ENCODE assay signal across 28 cellular contexts in the genomic region with DNA sequence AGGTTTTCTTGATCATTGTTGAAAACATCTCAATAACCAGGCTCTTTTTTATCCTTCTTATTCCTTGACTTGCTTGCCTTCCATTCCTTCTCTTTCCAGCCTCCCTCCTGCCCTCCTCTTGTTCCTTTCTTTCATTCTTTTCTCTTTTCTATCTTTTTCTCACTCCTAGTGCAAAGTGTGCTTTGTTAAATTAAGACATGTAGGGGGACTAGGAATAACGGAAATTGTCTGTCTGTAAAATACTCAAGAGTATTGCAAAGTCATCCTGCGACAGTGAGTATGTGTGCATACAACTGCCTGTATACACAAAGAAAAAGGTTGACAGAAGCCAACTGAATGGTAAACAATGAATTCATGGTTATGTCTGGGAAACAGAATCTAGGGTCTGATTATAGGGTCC.
"Had no signal": no experiment of that assay in that cellular context is flagged by ENCODE, and none has a peak within 500 bp of the region (broad histone marks: within the 10 kb centered on the region; RNA-seq: fewer than 3 reads in every experiment).

No MANE protein-coding gene starts in this region.

- H3K4me3 Mint-ChIP-seq: activated CD4-positive, alpha-beta memory T cell treated with anti-CD3 and anti-CD28 coated beads for 36 hours; activated CD4-positive, alpha-beta T cell treated with anti-CD3 and anti-CD28 coated beads, Interleukin-2, amount 10 ng/mL, durations not matched to agents 24 days and 14 days; activated naive CD4-positive, alpha-beta T cell treated with anti-CD3 and anti-CD28 coated beads, Interleukin-2, amount 10 ng/mL, durations not matched to agents 7 days and 5 days; activated naive CD8-positive, alpha-beta T cell treated with anti-CD3 and anti-CD28 coated beads, Interleukin-2, amount 10 ng/mL, durations not matched to agents 7 days and 5 days; activated T-cell treated with anti-CD3 and anti-CD28 coated beads, Interleukin-2, amount 50 U/mL, for 24 hours; endodermal cell; naive thymus-derived CD4-positive, alpha-beta T cell had no signal

- H3K4me3 ChIP-seq: right atrium auricular region, spleen, suprapubic skin, tibial artery, upper lobe of right lung had no signal

- H3K27me3 ChIP-seq: brain microvascular endothelial cell, right atrium auricular region, spleen, suprapubic skin, tibial artery, upper lobe of right lung had no signal

- DNase-seq: activated CD4-positive, alpha-beta memory T cell treated with anti-CD3 and anti-CD28 coated beads for 36 hours; activated CD4-positive, alpha-beta T cell treated with anti-CD3 and anti-CD28 coated beads, Interleukin-2, amount 10 ng/mL, durations not matched to agents 24 days and 14 days; activated CD8-positive, alpha-beta memory T cell treated with anti-CD3 and anti-CD28 coated beads, Interleukin-2, amount 50 U/mL, for 48 hours; activated gamma-delta T cell; activated naive CD4-positive, alpha-beta T cell treated with anti-CD3 and anti-CD28 coated beads, Interleukin-2, amount 10 ng/mL, durations not matched to agents 7 days and 5 days; activated naive CD8-positive, alpha-beta T cell treated with anti-CD3 and anti-CD28 coated beads, Interleukin-2, amount 10 ng/mL, durations not matched to agents 7 days and 5 days; activated T-cell treated with anti-CD3 and anti-CD28 coated beads, Interleukin-2, amount 50 U/mL, for 24 hours; brain microvascular endothelial cell; caudate nucleus; endodermal cell; foreskin fibroblast; head of caudate nucleus; midbrain; naive thymus-derived CD4-positive, alpha-beta T cell; occipital lobe; spleen; stimulated activated naive CD4-positive, alpha-beta T cell; T-helper 9 cell; tibial artery; upper lobe of right lung had no signal

- H2AFZ ChIP-seq: parathyroid adenoma had no signal

- H3K36me3 ChIP-seq: brain microvascular endothelial cell, right atrium auricular region, spleen, suprapubic skin, tibial artery, upper lobe of right lung had no signal

- H3K9me3 Mint-ChIP-seq: activated CD4-positive, alpha-beta memory T cell treated with anti-CD3 and anti-CD28 coated beads for 36 hours; activated CD4-positive, alpha-beta T cell treated with anti-CD3 and anti-CD28 coated beads, Interleukin-2, amount 10 ng/mL, durations not matched to agents 24 days and 14 days; activated naive CD4-positive, alpha-beta T cell treated with anti-CD3 and anti-CD28 coated beads, Interleukin-2, amount 10 ng/mL, durations not matched to agents 7 days and 5 days; activated naive CD8-positive, alpha-beta T cell treated with anti-CD3 and anti-CD28 coated beads, Interleukin-2, amount 10 ng/mL, durations not matched to agents 7 days and 5 days; activated T-cell treated with anti-CD3 and anti-CD28 coated beads, Interleukin-2, amount 50 U/mL, for 24 hours; endodermal cell; naive thymus-derived CD4-positive, alpha-beta T cell had no signal

- FAIRE-seq: astrocyte, TTC549 had no signal

- H3K4me1 ChIP-seq: parathyroid adenoma, right atrium auricular region, spleen, suprapubic skin, tibial artery, upper lobe of right lung had no signal

- ATAC-seq: activated CD4-positive, CD25-positive, alpha-beta regulatory T cell treated with anti-CD3 and anti-CD28 coated beads, Interleukin-2, amount 50 U/mL, for 24 hours; esophagus mucosa; naive thymus-derived CD4-positive, alpha-beta T cell; upper lobe of right lung had no signal

- H3K79me2 ChIP-seq: parathyroid adenoma had no signal

- H3K27ac ChIP-seq: brain microvascular endothelial cell, parathyroid adenoma, right atrium auricular region, spleen, suprapubic skin, tibial artery, upper lobe of right lung, VCaP had no signal

- H3K4me1 Mint-ChIP-seq: activated CD4-positive, alpha-beta T cell treated with anti-CD3 and anti-CD28 coated beads, Interleukin-2, amount 10 ng/mL, durations not matched to agents 24 days and 14 days; activated naive CD4-positive, alpha-beta T cell treated with anti-CD3 and anti-CD28 coated beads, Interleukin-2, amount 10 ng/mL, durations not matched to agents 7 days and 5 days had no signal

- H3K9me3 ChIP-seq: right atrium auricular region, spleen, suprapubic skin, tibial artery, upper lobe of right lung had no signal

- H3K9ac ChIP-seq: parathyroid adenoma had no signal

- H3K36me3 Mint-ChIP-seq: activated CD4-positive, alpha-beta memory T cell treated with anti-CD3 and anti-CD28 coated beads for 36 hours; activated naive CD4-positive, alpha-beta T cell treated with anti-CD3 and anti-CD28 coated beads, Interleukin-2, amount 10 ng/mL, durations not matched to agents 7 days and 5 days; activated naive CD8-positive, alpha-beta T cell treated with anti-CD3 and anti-CD28 coated beads, Interleukin-2, amount 10 ng/mL, durations not matched to agents 7 days and 5 days; naive thymus-derived CD4-positive, alpha-beta T cell had no signal

- H3K27me3 Mint-ChIP-seq: activated CD4-positive, alpha-beta memory T cell treated with anti-CD3 and anti-CD28 coated beads for 36 hours; activated T-cell treated with anti-CD3 and anti-CD28 coated beads, Interleukin-2, amount 50 U/mL, for 24 hours; naive thymus-derived CD4-positive, alpha-beta T cell had no signal

- H3K27ac Mint-ChIP-seq: activated CD4-positive, alpha-beta memory T cell treated with anti-CD3 and anti-CD28 coated beads for 36 hours; activated CD4-positive, alpha-beta T cell treated with anti-CD3 and anti-CD28 coated beads, Interleukin-2, amount 10 ng/mL, durations not matched to agents 24 days and 14 days; activated naive CD4-positive, alpha-beta T cell treated with anti-CD3 and anti-CD28 coated beads, Interleukin-2, amount 10 ng/mL, durations not matched to agents 7 days and 5 days; activated naive CD8-positive, alpha-beta T cell treated with anti-CD3 and anti-CD28 coated beads, Interleukin-2, amount 10 ng/mL, durations not matched to agents 7 days and 5 days; activated T-cell treated with anti-CD3 and anti-CD28 coated beads, Interleukin-2, amount 50 U/mL, for 24 hours; endodermal cell; naive thymus-derived CD4-positive, alpha-beta T cell had no signal
